ENCODE assay signal across 23 cellular contexts in the genomic region with DNA sequence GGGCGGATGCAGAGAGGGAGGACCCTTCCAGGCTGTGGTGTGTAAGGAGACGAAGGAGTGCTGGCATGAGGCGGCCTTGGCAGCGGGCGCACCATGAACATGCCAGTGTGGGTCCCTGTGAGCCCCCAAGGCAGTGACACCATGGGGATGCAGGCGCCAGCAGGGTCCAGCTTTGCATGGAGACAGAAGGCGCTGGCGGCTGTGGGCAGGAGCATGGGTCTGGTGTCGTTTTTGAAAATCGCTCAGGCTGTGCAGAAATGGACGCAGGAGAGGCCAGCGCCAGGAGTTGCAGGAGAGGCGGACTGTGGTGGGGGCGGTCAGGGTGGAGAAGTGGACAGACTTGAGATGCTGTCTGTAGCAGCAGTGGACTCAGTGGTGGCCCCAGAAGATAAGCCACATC. TPM values are rescaled to one million over a fixed set of nuclear protein-coding genes. Genes with fewer than 3 reads are reported as not detected.
DNase-seq lines count a peak whose midpoint lies in the region; ATAC-seq and TF ChIP-seq lines count a peak whose summit lies in the region.
"Had no signal": no experiment of that assay in that cellular context is flagged by ENCODE, and none has a peak within 500 bp of the region (broad histone marks: within the 10 kb centered on the region; RNA-seq: fewer than 3 reads in every experiment).

No MANE protein-coding gene starts in this region.

- H3K4me3 ChIP-seq in heart right ventricle (no peak overlapping the region), mesendoderm (ENCODE audit: low read length) (no peak overlapping the region)
- H3K4me3 ChIP-seq: BLaER1 had no signal

- no peak overlapping the region for H3K4me2 ChIP-seq in mesendoderm (ENCODE audit: low read length)
- H3K4me2 ChIP-seq: BLaER1 had no signal

- no peaks in the 10 kb centered on the region for H3K79me2 ChIP-seq in mesendoderm (ENCODE audit: control insufficient read depth, insufficient read depth, low read length)

- no peak overlapping the region for H3K4me3 Mint-ChIP-seq in T-cell
- H3K4me3 Mint-ChIP-seq in glutamatergic neuron (ENCODE audit: unreplicated experiment), result no peak overlapping the region
- H3K4me3 Mint-ChIP-seq in stimulated activated effector memory CD8-positive, alpha-beta T cell treated with anti-CD3 and anti-CD28 coated beads, Interleukin-12 subunit alpha, Interleukin-12 subunit beta, amount 100 ng/mL, for 72 hours, result no peak overlapping the region
- H3K4me3 Mint-ChIP-seq: stimulated activated naive CD8-positive, alpha-beta T cell treated with anti-CD3 and anti-CD28 coated beads, Interleukin-15, amount 100 ng/mL, for 72 hours had no signal

- H3K36me3 ChIP-seq in heart right ventricle, result peaks cover 0 to 81% (median 19%) of the 10 kb centered on the region in 9 donors
- peaks cover 13% of the 10 kb centered on the region for H3K36me3 ChIP-seq in mesendoderm (ENCODE audit: control insufficient read depth, insufficient read depth, low read length)

- no peaks in the 10 kb centered on the region for H3K9me3 ChIP-seq in heart right ventricle
- H3K9me3 ChIP-seq: BLaER1 had no signal

- no peak overlapping the region for H3K9ac ChIP-seq in mesendoderm (ENCODE audit: low read length)
- H3K9ac ChIP-seq: BLaER1 had no signal

- H3K23ac ChIP-seq in mesendoderm (ENCODE audit: low read length), result no peak overlapping the region

- no peak for TF ChIP-seq CTCF in heart right ventricle (IDR thresholded peaks at IDR 0.05)
- no peak for TF ChIP-seq CTCF in glutamatergic neuron (IDR thresholded peaks at IDR 0.05; ENCODE audit: partially characterized antibody, unreplicated experiment)

- H3K4me1 ChIP-seq in heart right ventricle (peaks cover 0 to 15% (median 0%) of the 10 kb centered on the region in 9 donors), mesendoderm (ENCODE audit: control insufficient read depth, low read depth, low read length) (no peaks in the 10 kb centered on the region)

- no peaks in the 10 kb centered on the region for H3K27me3 Mint-ChIP-seq in T-cell
- peaks cover 36% of the 10 kb centered on the region for H3K27me3 Mint-ChIP-seq in glutamatergic neuron (ENCODE audit: unreplicated experiment)
- H3K27me3 Mint-ChIP-seq: stimulated activated naive CD8-positive, alpha-beta T cell treated with anti-CD3 and anti-CD28 coated beads, Interleukin-15, amount 100 ng/mL, for 72 hours had no signal

- H3K4me1 Mint-ChIP-seq in T-cell, result peaks cover 10 to 36% (median 35%) of the 10 kb centered on the region in 3 donors
- H3K4me1 Mint-ChIP-seq in glutamatergic neuron (ENCODE audit: low read depth, unreplicated experiment), result peaks cover 17% of the 10 kb centered on the region
- H3K4me1 Mint-ChIP-seq in stimulated activated effector memory CD8-positive, alpha-beta T cell treated with anti-CD3 and anti-CD28 coated beads, Interleukin-12 subunit alpha, Interleukin-12 subunit beta, amount 100 ng/mL, for 72 hours, result peaks cover 60% of the 10 kb centered on the region

- no peak overlapping the region for H2BK15ac ChIP-seq in mesendoderm (replicated peaks; ENCODE audit: low read depth)

- POLR2A ChIA-PET in T-cell (lab: Charles Lee), result no interaction called here

- no peak overlapping the region for H2BK120ac ChIP-seq in mesendoderm (ENCODE audit: low read depth, low read length)

- DNase-seq in Right ventricle myocardium superior, result peak; percentile 39
- no peak for DNase-seq in heart right ventricle
- DNase-seq in T-cell, result no peak
- no peak for DNase-seq in glutamatergic neuron
- no peak for DNase-seq in stimulated activated effector memory CD8-positive, alpha-beta T cell treated with anti-CD3 and anti-CD28 coated beads, Interleukin-12 subunit alpha, Interleukin-12 subunit beta, amount 100 ng/mL, for 72 hours (ENCODE audit: low spot score in 2 of 2)
- no peak for DNase-seq in mesendoderm
- DNase-seq: activated CD4-positive, alpha-beta T cell treated with anti-CD3 and anti-CD28 coated beads, Interleukin-2, amount 50 U/mL, for 4 hours; activated CD4-positive, CD25-positive, alpha-beta regulatory T cell; activated CD8-positive, alpha-beta memory T cell treated with anti-CD3 and anti-CD28 coated beads, Interleukin-2, amount 50 U/mL, for 48 hours; COR-L47; DMS79 treated with DMSO at 0.1 percent for 48 hours; GF-D8; IMR-90; kidney glomerular epithelial cell; mesenchymal stem cell; NCI-H1092; NCI-H187 treated with DMSO at 0.1 percent for 48 hours; NCI-H524; occipital lobe; SHP77; stimulated activated naive CD8-positive, alpha-beta T cell treated with anti-CD3 and anti-CD28 coated beads, Interleukin-15, amount 100 ng/mL, for 72 hours had no signal

- H4K8ac ChIP-seq in mesendoderm (ENCODE audit: low read depth, low read length), result no peak overlapping the region

- peaks cover 1% of the 10 kb centered on the region for H3K79me1 ChIP-seq in mesendoderm (ENCODE audit: low read length)

- CTCF ChIA-PET in T-cell (lab: Charles Lee), result no interaction called here

- H2BK5ac ChIP-seq in mesendoderm (ENCODE audit: low read length), result no peak overlapping the region

- H3K56ac ChIP-seq in mesendoderm (ENCODE audit: low read length), result no peak overlapping the region

- ATAC-seq in Right ventricle myocardium superior (ENCODE audit: poor library complexity) (no peak), heart right ventricle (no peak), T-cell (replicated peaks in 1 of 4) (no peak), HG03280 (IDR thresholded peaks at IDR 0.05; ENCODE audit: unreplicated experiment) (no peak)
- ATAC-seq in stimulated activated effector memory CD8-positive, alpha-beta T cell treated with anti-CD3 and anti-CD28 coated beads, Interleukin-12 subunit alpha, Interleukin-12 subunit beta, amount 100 ng/mL, for 72 hours, result no peak
- ATAC-seq: stimulated activated naive CD8-positive, alpha-beta T cell treated with anti-CD3 and anti-CD28 coated beads, Interleukin-15, amount 100 ng/mL, for 72 hours had no signal

- H3K18ac ChIP-seq in mesendoderm (ENCODE audit: low read length), result no peak overlapping the region

- no peak overlapping the region for H3K27ac ChIP-seq in heart right ventricle
- H3K27ac ChIP-seq in mesendoderm (ENCODE audit: low read depth, low read length), result no peak overlapping the region
- H3K27ac ChIP-seq: BLaER1 had no signal

- peaks cover 50% of the 10 kb centered on the region for H3K36me3 Mint-ChIP-seq in T-cell
- H3K36me3 Mint-ChIP-seq in glutamatergic neuron (ENCODE audit: unreplicated experiment), result peaks cover 47% of the 10 kb centered on the region
- peaks cover 80% of the 10 kb centered on the region for H3K36me3 Mint-ChIP-seq in stimulated activated effector memory CD8-positive, alpha-beta T cell treated with anti-CD3 and anti-CD28 coated beads, Interleukin-12 subunit alpha, Interleukin-12 subunit beta, amount 100 ng/mL, for 72 hours

- H3K27me3 ChIP-seq in heart right ventricle (no peaks in the 10 kb centered on the region), mesendoderm (ENCODE audit: insufficient read depth, low read length, poor library complexity) (no peaks in the 10 kb centered on the region)
- H3K27me3 ChIP-seq: BLaER1 had no signal

- H4K5ac ChIP-seq in mesendoderm (ENCODE audit: low read length), result no peak overlapping the region

- H3K4ac ChIP-seq in mesendoderm (ENCODE audit: low read depth, low read length), result no peak overlapping the region

- intact Hi-C loops in Right ventricle myocardium superior (cut with DNase I) (no loop called here), heart right ventricle (cut with DNase I) (no loop called here)

- H2AK5ac ChIP-seq in mesendoderm (ENCODE audit: low read length), result no peak overlapping the region

- H3K9me3 Mint-ChIP-seq in T-cell (no peaks in the 10 kb centered on the region), glutamatergic neuron (ENCODE audit: unreplicated experiment) (peaks cover 34% of the 10 kb centered on the region)
- no peaks in the 10 kb centered on the region for H3K9me3 Mint-ChIP-seq in stimulated activated effector memory CD8-positive, alpha-beta T cell treated with anti-CD3 and anti-CD28 coated beads, Interleukin-12 subunit alpha, Interleukin-12 subunit beta, amount 100 ng/mL, for 72 hours
- H3K9me3 Mint-ChIP-seq: stimulated activated naive CD8-positive, alpha-beta T cell treated with anti-CD3 and anti-CD28 coated beads, Interleukin-15, amount 100 ng/mL, for 72 hours had no signal

- H3K27ac Mint-ChIP-seq in T-cell (peak overlapping the region; percentile 44 to 57), glutamatergic neuron (ENCODE audit: unreplicated experiment) (peak overlapping the region; percentile 10)
- H3K27ac Mint-ChIP-seq in stimulated activated effector memory CD8-positive, alpha-beta T cell treated with anti-CD3 and anti-CD28 coated beads, Interleukin-12 subunit alpha, Interleukin-12 subunit beta, amount 100 ng/mL, for 72 hours, result peak overlapping the region; percentile 89

- 95% methylated on average over 14 of the region's 14 CpGs for WGBS in heart right ventricle, 2 donors
- whole genome bisulfite sequencing in mesendoderm (ENCODE audit: extremely low coverage, insufficient coverage, low lambda C conversion rate), result no CpG with 5 or more reads among the region's 14 CpGs

RNA-seq across cellular contexts. Expression of a gene that starts 56.1 kb away (rescaled TPM):
- total RNA-seq in Right ventricle myocardium superior (20.8 TPM), heart right ventricle (10 to 100 TPM; 17.5 to 26.1 (median 20.9) TPM), T-cell (10 to 100 TPM; 47.0 to 76.9 (median 51.1) TPM), glutamatergic neuron (ENCODE audit: unreplicated experiment) (122 TPM)
- 10 to 100 TPM; 21.7 to 50.8 TPM for polyA plus RNA-seq in heart right ventricle
- polyA plus RNA-seq in mesendoderm (2013, experiment 1 of 2), result 30.3 TPM
- polyA plus RNA-seq in mesendoderm (2013, experiment 2 of 2), result 31.4 TPM

Comparison
In these comparisons a context has a peak if more than half of its experiments do, and no peak if none do; other contexts are left out.
1. H3K27ac Mint-ChIP-seq: peak in every context shown above with its lines; median percentile 89 in stimulated activated effector memory CD8-positive, alpha-beta T cell treated with anti-CD3 and anti-CD28 coated beads, Interleukin-12 subunit alpha, Interleukin-12 subunit beta, amount 100 ng/mL, for 72 hours; 50 in T-cell; 10 in glutamatergic neuron.